In the genomic region with DNA sequence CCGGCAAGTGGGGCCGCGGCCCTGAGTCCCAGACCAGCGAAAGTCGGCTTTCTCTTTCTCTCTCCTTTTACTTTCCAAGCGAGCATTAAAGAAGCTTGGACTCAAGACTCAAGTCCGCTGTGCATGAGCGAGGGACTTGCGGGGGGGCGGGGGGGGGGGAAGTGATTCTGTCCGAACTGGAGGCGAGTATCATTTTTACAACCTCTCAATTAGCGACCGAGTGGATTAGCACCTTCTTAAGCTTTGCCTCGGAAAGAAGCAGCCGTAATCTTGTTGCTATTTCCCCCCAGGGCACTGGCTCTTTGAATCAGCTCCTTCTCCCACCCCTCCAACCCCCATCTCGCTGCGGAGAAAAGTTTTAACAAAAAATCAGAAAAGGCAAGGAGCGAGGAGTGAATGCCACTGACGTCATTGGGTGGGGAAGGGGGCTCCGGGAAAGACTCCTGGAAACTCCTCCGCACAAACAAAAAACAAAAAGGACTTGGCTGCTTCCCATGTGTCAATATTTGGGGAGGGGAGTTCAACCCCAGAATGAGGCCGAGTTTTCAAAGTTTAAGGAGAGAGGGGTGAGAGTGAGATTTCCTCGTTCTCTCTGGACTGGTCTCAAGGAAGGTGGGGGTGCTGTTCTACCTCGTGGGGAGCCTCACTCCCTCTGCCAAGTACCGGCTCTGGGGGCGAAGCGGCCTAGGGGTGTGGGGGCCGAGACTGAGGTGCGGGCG, we compare ENCODE assay signal across 7 cellular contexts. TPM values are rescaled to one million over a fixed set of nuclear protein-coding genes. Genes with fewer than 3 reads are reported as not detected.
DNase-seq lines count a peak whose midpoint lies in the region; ATAC-seq and TF ChIP-seq lines count a peak whose summit lies in the region.

No MANE protein-coding gene starts in this region.

- intact Hi-C loops in PC-9 (cut with micrococcal nuclease; ENCODE audit: unreplicated experiment): loop anchor here (5.0 kb wide), 1 partner anchor 274 kb away; no protein-coding TSS in a partner anchor
- intact Hi-C loops in gastrocnemius medialis (cut with DNase I; ENCODE audit: low total_unique reads): loop anchor here (5.0 kb wide), 1 partner anchor 171 kb away; no protein-coding TSS in a partner anchor

- in situ Hi-C loops in GM13976 (cut with MboI; ENCODE audit: low sequenced_read_pairs, unreplicated experiment) (no loop called here), gastrocnemius medialis (cut with MboI; ENCODE audit: low sequenced_read_pairs in 4 of 4) (no loop called here)

- H3K27ac ChIP-seq in PC-9: peak overlapping the region; percentile 77; the same call in 1 of the 2 replicates
- no peak overlapping the region for H3K27ac ChIP-seq in gastrocnemius medialis

- H3K27me3 ChIP-seq in PC-9 (ENCODE audit: insufficient read depth, low read depth): no peaks in the 10 kb centered on the region
- peaks cover 97 to 100% (median 100%) of the 10 kb centered on the region in 3 donors for H3K27me3 ChIP-seq in gastrocnemius medialis

- H3K4me1 ChIP-seq in PC-9 (replicated peaks; ENCODE audit: insufficient read depth) (peaks cover 16% of the 10 kb centered on the region), gastrocnemius medialis (peaks cover 77 to 88% of the 10 kb centered on the region in 2 donors)

- DNase-seq in GM13976 (ENCODE audit: low spot score) (peak; percentile 37), PC-9 (no peak), glomerular visceral epithelial cell (ENCODE audit: extremely low spot score) (peak; percentile 46), gastrocnemius medialis (no peak), HUDEP-2 (lab: John Stamatoyannopoulos, UW; ENCODE audit: unreplicated experiment in 76 of 76) (no peak)
- no peak for DNase-seq in activated CD4-positive, alpha-beta T cell treated with anti-CD3 and anti-CD28 coated beads for 48 hours

- H3K9me2 ChIP-seq in PC-9 (ENCODE audit: insufficient read depth): no peaks in the 10 kb centered on the region

- H3K9me3 ChIP-seq in PC-9 (ENCODE audit: insufficient read depth, low read depth) (no peaks in the 10 kb centered on the region), gastrocnemius medialis (no peaks in the 10 kb centered on the region)

- no peaks in the 10 kb centered on the region for H4K20me1 ChIP-seq in PC-9 (ENCODE audit: insufficient read depth)

- TF ChIP-seq POLR2A in gastrocnemius medialis (IDR thresholded peaks at IDR 0.05): no peak

- H3K4me3 ChIP-seq in PC-9 (peak overlapping the region; percentile 89), gastrocnemius medialis (peak overlapping the region; percentile 43 to 68 (median 56))

- H3K4me2 ChIP-seq in PC-9: peak overlapping the region; percentile 94

- CTCF ChIA-PET in PC-9 (lab: Charles Lee): interaction anchor here (0.6 kb wide), 2 partner anchors 49 to 305 kb away, joined by 4 to 16 read pairs; no protein-coding TSS in a partner anchor

- BruUV-seq in PC-9 (replicated peaks; lab: Mats Ljungman, UMichigan): no TSS peak

- POLR2A ChIA-PET in PC-9 (lab: Charles Lee; ENCODE audit: unreplicated experiment): no interaction called here

- no peaks in the 10 kb centered on the region for H3K36me3 ChIP-seq in PC-9 (ENCODE audit: low read depth)
- no peaks in the 10 kb centered on the region for H3K36me3 ChIP-seq in gastrocnemius medialis

- ATAC-seq in gastrocnemius medialis (no peak), HG03196 (IDR thresholded peaks at IDR 0.05; ENCODE audit: unreplicated experiment) (no peak)

- TF ChIP-seq CTCF in GM13976 (IDR thresholded peaks at IDR 0.05; ENCODE audit: borderline replicate concordance, control extremely low read depth, extremely low read depth, insufficient read depth, missing control alignments): no peak
- no peak for TF ChIP-seq CTCF in PC-9 (conservative IDR thresholded peaks at IDR 0.05)
- TF ChIP-seq CTCF in gastrocnemius medialis (IDR thresholded peaks at IDR 0.05 in 4 of 5, conservative IDR thresholded peaks at IDR 0.05 in 1 of 5): no peak

- H3K79me2 ChIP-seq in PC-9 (ENCODE audit: low read depth): peaks cover 17% of the 10 kb centered on the region

- H2AFZ ChIP-seq in PC-9: peak overlapping the region; percentile 89

- peaks cover 15% of the 10 kb centered on the region for H3F3A ChIP-seq in PC-9 (ENCODE audit: insufficient read depth, low read depth)

RNA-seq across cellular contexts. Expression of a gene that starts 2.3 kb away (rescaled TPM):
- 19.8 and 29.0 TPM in 2 replicates for total RNA-seq in PC-9 (2021)
- total RNA-seq in gastrocnemius medialis: not detected

Comparison
In these comparisons a context has a peak if more than half of its experiments do, and no peak if none do; other contexts are left out.
1. DNase-seq: peak in GM13976 (single experiment) and glomerular visceral epithelial cell (single experiment); none in PC-9 (0 of 2), gastrocnemius medialis (0 of 2), activated CD4-positive, alpha-beta T cell treated with anti-CD3 and anti-CD28 coated beads for 48 hours (single experiment) and HUDEP-2 (0 of 76).
2. RNA of a gene that starts 2.3 kb away (total RNA-seq): 19.8 to 29.0 TPM in PC-9; not detected in gastrocnemius medialis; every median in the first group is over 10 times any median in the second.